ENCODE assay signal across 40 cellular contexts in the genomic region with DNA sequence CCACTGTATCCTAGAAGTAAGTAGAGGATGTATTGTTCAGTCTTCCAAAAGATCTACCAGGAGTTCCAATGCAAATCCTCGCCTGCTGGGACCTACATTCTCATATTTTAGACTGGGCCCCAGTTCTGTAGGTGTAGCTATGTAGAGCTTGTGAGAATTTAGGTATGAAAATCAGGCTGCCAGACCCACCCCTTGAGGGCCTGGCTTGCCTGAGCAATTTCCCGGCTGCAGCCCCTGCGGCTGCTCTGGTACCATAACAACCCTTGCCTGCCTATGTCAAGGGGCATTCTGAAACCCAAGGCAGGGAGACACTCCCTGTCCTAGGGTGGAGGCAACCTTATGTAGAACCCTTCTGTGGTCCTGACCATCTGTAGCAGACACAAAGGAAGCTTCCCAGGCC. TPM values are rescaled to one million over a fixed set of nuclear protein-coding genes. Genes with fewer than 3 reads are reported as not detected.
"Had no signal": no experiment of that assay in that cellular context is flagged by ENCODE, and none has a peak within 500 bp of the region (broad histone marks: within the 10 kb centered on the region; RNA-seq: fewer than 3 reads in every experiment).

No MANE protein-coding gene starts in this region.

- H3K36me3 Mint-ChIP-seq: activated CD4-positive, alpha-beta memory T cell treated with anti-CD3 and anti-CD28 coated beads for 36 hours; activated CD8-positive, alpha-beta memory T cell treated with anti-CD3 and anti-CD28 coated beads, Interleukin-2, amount 10 ng/mL, durations not matched to agents 7 days and 5 days; activated naive CD4-positive, alpha-beta T cell treated with anti-CD3 and anti-CD28 coated beads, Interleukin-2, amount 50 U/mL, for 24 hours; activated naive CD8-positive, alpha-beta T cell treated with anti-CD3 and anti-CD28 coated beads for 36 hours; brain; T-cell had no signal

- DNase-seq: activated CD4-positive, alpha-beta memory T cell treated with anti-CD3 and anti-CD28 coated beads for 36 hours; activated CD4-positive, alpha-beta T cell treated with anti-CD3 and anti-CD28 coated beads for 36 hours; activated CD4-positive, alpha-beta T cell treated with anti-CD3 and anti-CD28 coated beads, Interleukin-2, amount 10 ng/mL, durations not matched to agents 24 days and 14 days; activated CD4-positive, CD25-positive, alpha-beta regulatory T cell; activated CD4-positive, CD25-positive, alpha-beta regulatory T cell treated with anti-CD3 and anti-CD28 coated beads, Interleukin-2, amount 50 U/mL, for 72 hours; activated CD8-positive, alpha-beta memory T cell treated with anti-CD3 and anti-CD28 coated beads, Interleukin-2, amount 10 ng/mL, durations not matched to agents 7 days and 5 days; activated CD8-positive, alpha-beta memory T cell treated with anti-CD3 and anti-CD28 coated beads, Interleukin-2, amount 50 U/mL, for 4 hours; activated CD8-positive, alpha-beta T cell treated with anti-CD3 and anti-CD28 coated beads, Interleukin-2, amount 10 ng/mL, durations not matched to agents 7 days and 5 days; activated effector memory CD4-positive, alpha-beta T cell treated with anti-CD3 and anti-CD28 coated beads, Interleukin-2, amount 50 U/mL, for 16 hours; activated naive CD4-positive, alpha-beta T cell treated with anti-CD3 and anti-CD28 coated beads for 36 hours; activated naive CD8-positive, alpha-beta T cell treated with anti-CD3 and anti-CD28 coated beads for 36 hours; activated naive CD8-positive, alpha-beta T cell treated with anti-CD3 and anti-CD28 coated beads, Interleukin-2, amount 50 U/mL, for 24 hours; activated T-cell treated with anti-CD3 and anti-CD28 coated beads, Interleukin-2, amount 50 U/mL, for 1 hour; activated T-cell treated with anti-CD3 and anti-CD28 coated beads, Interleukin-2, amount 50 U/mL, for 48 hours; adrenal gland; amygdala; effector CD4-positive, alpha-beta T cell; effector memory CD8-positive, alpha-beta T cell; esophagus squamous epithelium; foreskin melanocyte; heart right ventricle; T-cell; T1000 had no signal

- H3K27ac Mint-ChIP-seq: activated CD4-positive, alpha-beta memory T cell treated with anti-CD3 and anti-CD28 coated beads for 36 hours; activated CD4-positive, alpha-beta T cell treated with anti-CD3 and anti-CD28 coated beads for 36 hours; activated CD4-positive, alpha-beta T cell treated with anti-CD3 and anti-CD28 coated beads, Interleukin-2, amount 10 ng/mL, durations not matched to agents 24 days and 14 days; activated CD8-positive, alpha-beta memory T cell treated with anti-CD3 and anti-CD28 coated beads, Interleukin-2, amount 10 ng/mL, durations not matched to agents 7 days and 5 days; activated CD8-positive, alpha-beta T cell treated with anti-CD3 and anti-CD28 coated beads, Interleukin-2, amount 10 ng/mL, durations not matched to agents 7 days and 5 days; activated naive CD4-positive, alpha-beta T cell treated with anti-CD3 and anti-CD28 coated beads for 36 hours; activated naive CD4-positive, alpha-beta T cell treated with anti-CD3 and anti-CD28 coated beads, Interleukin-2, amount 50 U/mL, for 24 hours; activated naive CD8-positive, alpha-beta T cell treated with anti-CD3 and anti-CD28 coated beads for 36 hours; activated naive CD8-positive, alpha-beta T cell treated with anti-CD3 and anti-CD28 coated beads, Interleukin-2, amount 50 U/mL, for 24 hours; activated T-helper 1 cell treated with anti-CD3 and anti-CD28 coated beads, Interleukin-12 subunit alpha, Interleukin-12 subunit beta, Interleukin-2, Interleukin-4 antibody, amounts not matched to agents 30 ng/mL and 10 ng/mL and 1 ng/mL, durations not matched to agents 14 hours and 24 hours and 36 hours; activated T-helper 2 cell treated with anti-CD3 and anti-CD28 coated beads, Interferon-gamma antibody, Interleukin-2, Interleukin-4, amounts not matched to agents 10 μg/mL and 5 μg/mL and 100 μg/mL, durations not matched to agents 14 hours and 24 hours and 36 hours; dendritic cell treated with granulocyte-macrophage colony-stimulating factor and Interleukin-4, amounts not matched to agents 40 ng/mL and 50 ng/mL, for 4 days; effector memory CD8-positive, alpha-beta T cell; T-cell; T-helper 1 cell treated with Interleukin-12 subunit alpha and Interleukin-12 subunit beta and Interleukin-4 antibody, amounts not matched to agents 30 μg/mL and 1 μg/mL, for 36 hours had no signal

- H3K4me3 Mint-ChIP-seq: activated CD4-positive, alpha-beta memory T cell treated with anti-CD3 and anti-CD28 coated beads for 36 hours; activated CD4-positive, alpha-beta T cell treated with anti-CD3 and anti-CD28 coated beads for 36 hours; activated CD4-positive, alpha-beta T cell treated with anti-CD3 and anti-CD28 coated beads, Interleukin-2, amount 10 ng/mL, durations not matched to agents 24 days and 14 days; activated CD8-positive, alpha-beta memory T cell treated with anti-CD3 and anti-CD28 coated beads, Interleukin-2, amount 10 ng/mL, durations not matched to agents 7 days and 5 days; activated CD8-positive, alpha-beta T cell treated with anti-CD3 and anti-CD28 coated beads, Interleukin-2, amount 10 ng/mL, durations not matched to agents 7 days and 5 days; activated naive CD4-positive, alpha-beta T cell treated with anti-CD3 and anti-CD28 coated beads for 36 hours; activated naive CD4-positive, alpha-beta T cell treated with anti-CD3 and anti-CD28 coated beads, Interleukin-2, amount 50 U/mL, for 24 hours; activated naive CD8-positive, alpha-beta T cell treated with anti-CD3 and anti-CD28 coated beads for 36 hours; activated naive CD8-positive, alpha-beta T cell treated with anti-CD3 and anti-CD28 coated beads, Interleukin-2, amount 50 U/mL, for 24 hours; activated T-helper 1 cell treated with anti-CD3 and anti-CD28 coated beads, Interleukin-12 subunit alpha, Interleukin-12 subunit beta, Interleukin-2, Interleukin-4 antibody, amounts not matched to agents 30 ng/mL and 10 ng/mL and 1 ng/mL, durations not matched to agents 14 hours and 24 hours and 36 hours; brain; central memory CD8-positive, alpha-beta T cell; dendritic cell treated with granulocyte-macrophage colony-stimulating factor and Interleukin-4, amounts not matched to agents 40 ng/mL and 50 ng/mL, for 4 days; effector memory CD8-positive, alpha-beta T cell; T-cell; T-helper 1 cell treated with Interleukin-12 subunit alpha and Interleukin-12 subunit beta and Interleukin-4 antibody, amounts not matched to agents 30 μg/mL and 1 μg/mL, for 36 hours had no signal

- H3K9me3 Mint-ChIP-seq: activated CD4-positive, alpha-beta memory T cell treated with anti-CD3 and anti-CD28 coated beads for 36 hours; activated CD4-positive, alpha-beta T cell treated with anti-CD3 and anti-CD28 coated beads, Interleukin-2, amount 10 ng/mL, durations not matched to agents 24 days and 14 days; activated naive CD4-positive, alpha-beta T cell treated with anti-CD3 and anti-CD28 coated beads for 36 hours; activated naive CD4-positive, alpha-beta T cell treated with anti-CD3 and anti-CD28 coated beads, Interleukin-2, amount 50 U/mL, for 24 hours; activated naive CD8-positive, alpha-beta T cell treated with anti-CD3 and anti-CD28 coated beads for 36 hours; activated naive CD8-positive, alpha-beta T cell treated with anti-CD3 and anti-CD28 coated beads, Interleukin-2, amount 50 U/mL, for 24 hours; activated T-helper 1 cell treated with anti-CD3 and anti-CD28 coated beads, Interleukin-12 subunit alpha, Interleukin-12 subunit beta, Interleukin-2, Interleukin-4 antibody, amounts not matched to agents 30 ng/mL and 10 ng/mL and 1 ng/mL, durations not matched to agents 14 hours and 24 hours and 36 hours; activated T-helper 2 cell treated with anti-CD3 and anti-CD28 coated beads, Interferon-gamma antibody, Interleukin-2, Interleukin-4, amounts not matched to agents 10 μg/mL and 5 μg/mL and 100 μg/mL, durations not matched to agents 14 hours and 24 hours and 36 hours; brain; central memory CD8-positive, alpha-beta T cell; dendritic cell treated with granulocyte-macrophage colony-stimulating factor and Interleukin-4, amounts not matched to agents 40 ng/mL and 50 ng/mL, for 4 days; effector memory CD8-positive, alpha-beta T cell; T-cell; T-helper 1 cell treated with Interleukin-12 subunit alpha and Interleukin-12 subunit beta and Interleukin-4 antibody, amounts not matched to agents 30 μg/mL and 1 μg/mL, for 36 hours had no signal

- H3K36me3 ChIP-seq: adrenal gland, ascending aorta, esophagus squamous epithelium, gastroesophageal sphincter, heart right ventricle had no signal

- H3K9me3 ChIP-seq: adrenal gland, ascending aorta, esophagus squamous epithelium, gastroesophageal sphincter, heart right ventricle had no signal

- H3K4me3 ChIP-seq: adrenal gland, ascending aorta, coronary artery, esophagus squamous epithelium, gastroesophageal sphincter, heart right ventricle had no signal

- H3K4me1 Mint-ChIP-seq: activated CD4-positive, alpha-beta T cell treated with anti-CD3 and anti-CD28 coated beads for 36 hours; activated CD4-positive, alpha-beta T cell treated with anti-CD3 and anti-CD28 coated beads, Interleukin-2, amount 10 ng/mL, durations not matched to agents 24 days and 14 days; activated CD8-positive, alpha-beta memory T cell treated with anti-CD3 and anti-CD28 coated beads, Interleukin-2, amount 10 ng/mL, durations not matched to agents 7 days and 5 days; activated naive CD4-positive, alpha-beta T cell treated with anti-CD3 and anti-CD28 coated beads, Interleukin-2, amount 50 U/mL, for 24 hours; activated naive CD8-positive, alpha-beta T cell treated with anti-CD3 and anti-CD28 coated beads for 36 hours; activated naive CD8-positive, alpha-beta T cell treated with anti-CD3 and anti-CD28 coated beads, Interleukin-2, amount 50 U/mL, for 24 hours; central memory CD8-positive, alpha-beta T cell; T-cell had no signal

- ATAC-seq: activated CD4-positive, alpha-beta T cell treated with anti-CD3 and anti-CD28 coated beads for 36 hours; activated CD8-positive, alpha-beta memory T cell treated with anti-CD3 and anti-CD28 coated beads, Interleukin-2, amount 10 ng/mL, durations not matched to agents 7 days and 5 days; activated CD8-positive, alpha-beta T cell treated with anti-CD3 and anti-CD28 coated beads, Interleukin-2, amount 10 ng/mL, durations not matched to agents 7 days and 5 days; activated naive CD8-positive, alpha-beta T cell treated with anti-CD3 and anti-CD28 coated beads, Interleukin-2, amount 50 U/mL, for 24 hours; effector memory CD8-positive, alpha-beta T cell; gastroesophageal sphincter; heart right ventricle; T-cell had no signal

- H3K27ac ChIP-seq: adrenal gland, ascending aorta, coronary artery, epithelial cell of prostate, esophagus squamous epithelium, gastroesophageal sphincter, heart right ventricle had no signal

- H3K4me1 ChIP-seq: adrenal gland, ascending aorta, esophagus squamous epithelium, gastroesophageal sphincter, heart right ventricle had no signal

- H3K27me3 ChIP-seq: adrenal gland, ascending aorta, esophagus squamous epithelium, gastroesophageal sphincter, heart right ventricle had no signal

- H3K27me3 Mint-ChIP-seq: activated CD4-positive, alpha-beta T cell treated with anti-CD3 and anti-CD28 coated beads, Interleukin-2, amount 10 ng/mL, durations not matched to agents 24 days and 14 days; activated naive CD4-positive, alpha-beta T cell treated with anti-CD3 and anti-CD28 coated beads, Interleukin-2, amount 50 U/mL, for 24 hours; activated naive CD8-positive, alpha-beta T cell treated with anti-CD3 and anti-CD28 coated beads, Interleukin-2, amount 50 U/mL, for 24 hours; dendritic cell treated with granulocyte-macrophage colony-stimulating factor and Interleukin-4, amounts not matched to agents 40 ng/mL and 50 ng/mL, for 4 days; T-cell had no signal

RNA-seq across cellular contexts. Expression of gene VTCN1, which starts 28.5 kb away (rescaled TPM):
- total RNA-seq: activated CD4-positive, alpha-beta memory T cell treated with anti-CD3 and anti-CD28 coated beads for 36 hours; activated CD4-positive, alpha-beta T cell treated with anti-CD3 and anti-CD28 coated beads for 36 hours; activated CD4-positive, alpha-beta T cell treated with anti-CD3 and anti-CD28 coated beads, Interleukin-2, amount 10 ng/mL, durations not matched to agents 24 days and 14 days; activated CD8-positive, alpha-beta memory T cell treated with anti-CD3 and anti-CD28 coated beads for 36 hours; activated CD8-positive, alpha-beta memory T cell treated with anti-CD3 and anti-CD28 coated beads, Interleukin-2, amount 10 ng/mL, durations not matched to agents 7 days and 5 days; activated CD8-positive, alpha-beta T cell treated with anti-CD3 and anti-CD28 coated beads, Interleukin-2, amount 10 ng/mL, durations not matched to agents 7 days and 5 days; activated naive CD4-positive, alpha-beta T cell treated with anti-CD3 and anti-CD28 coated beads for 36 hours; activated naive CD8-positive, alpha-beta T cell treated with anti-CD3 and anti-CD28 coated beads for 36 hours; activated T-helper 1 cell treated with anti-CD3 and anti-CD28 coated beads, Interleukin-12 subunit alpha, Interleukin-12 subunit beta, Interleukin-2, Interleukin-4 antibody, amounts not matched to agents 30 ng/mL and 10 ng/mL and 1 ng/mL, durations not matched to agents 14 hours and 24 hours and 36 hours; activated T-helper 2 cell treated with anti-CD3 and anti-CD28 coated beads, Interferon-gamma antibody, Interleukin-2, Interleukin-4, amounts not matched to agents 10 μg/mL and 5 μg/mL and 100 μg/mL, durations not matched to agents 14 hours and 24 hours and 36 hours; adrenal gland; ascending aorta; cardiac septum; fibroblast of lung; fibroblast of villous mesenchyme; glomerular endothelial cell; T-cell; T-helper 2 cell treated with Interferon-gamma antibody and Interleukin-4, amounts not matched to agents 100 ng/mL and 5 ng/mL, for 36 hours had no signal
- polyA plus RNA-seq: adrenal gland, heart right ventricle had no signal
